38 cellular contexts compared by ENCODE assay signal in the genomic region with DNA sequence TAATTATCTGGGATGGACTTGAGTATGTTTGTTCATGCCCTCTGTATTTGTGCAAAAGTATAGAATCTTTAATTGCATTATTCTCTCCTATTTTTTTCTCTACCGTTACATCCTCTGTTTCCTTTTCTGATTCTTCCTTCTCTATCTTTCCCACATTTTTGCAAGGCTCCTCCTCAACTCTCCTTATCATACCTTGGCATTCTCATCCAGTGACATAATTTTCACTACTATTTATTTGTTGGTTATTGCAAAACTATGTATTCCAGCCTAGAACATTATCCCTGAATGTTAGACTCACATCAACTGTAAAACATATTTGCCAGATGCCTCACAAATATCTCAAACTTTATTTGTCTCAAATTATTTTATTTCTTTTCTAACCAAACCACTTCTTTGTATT.
"Had no signal": no experiment of that assay in that cellular context is flagged by ENCODE, and none has a peak within 500 bp of the region (broad histone marks: within the 10 kb centered on the region; RNA-seq: fewer than 3 reads in every experiment).

No MANE protein-coding gene starts in this region.

- DNase-seq: activated B cell treated with CpG ODN at 0.5 μM for 24 hours; activated CD4-positive, alpha-beta memory T cell treated with anti-CD3 and anti-CD28 coated beads for 36 hours; activated CD4-positive, alpha-beta T cell treated with anti-CD3 and anti-CD28 coated beads for 4 hours; activated CD4-positive, alpha-beta T cell treated with anti-CD3 and anti-CD28 coated beads, Interleukin-2, amount 10 ng/mL, durations not matched to agents 24 days and 14 days; activated CD4-positive, alpha-beta T cell treated with anti-CD3 and anti-CD28 coated beads, Interleukin-2, amount 50 U/mL, for 1 hour; activated CD4-positive, alpha-beta T cell treated with anti-CD3 and anti-CD28 coated beads, Interleukin-2, amount 50 U/mL, for 4 hours; activated CD4-positive, CD25-positive, alpha-beta regulatory T cell treated with anti-CD3 and anti-CD28 coated beads, Interleukin-2, amount 50 U/mL, for 72 hours; activated CD8-positive, alpha-beta memory T cell treated with anti-CD3 and anti-CD28 coated beads, Interleukin-2, amount 50 U/mL, for 4 hours; activated CD8-positive, alpha-beta T cell treated with anti-CD3 and anti-CD28 coated beads for 36 hours; activated effector memory CD4-positive, alpha-beta T cell treated with anti-CD3 and anti-CD28 coated beads, Interleukin-2, amount 50 U/mL, for 16 hours; activated gamma-delta T cell treated with Interleukin-2 at 50 U/mL for 16 hours; activated naive CD4-positive, alpha-beta T cell; activated naive CD4-positive, alpha-beta T cell treated with anti-CD3 and anti-CD28 coated beads for 36 hours; activated naive CD4-positive, alpha-beta T cell treated with anti-CD3 and anti-CD28 coated beads, Interleukin-2, amount 50 U/mL, for 16 hours; activated naive CD8-positive, alpha-beta T cell treated with anti-CD3 and anti-CD28 coated beads for 36 hours; activated T-cell treated with anti-CD3 and anti-CD28 coated beads for 4 hours; activated T-cell treated with anti-CD3 and anti-CD28 coated beads, Interleukin-2, amount 50 U/mL, for 1 hour; activated T-cell treated with anti-CD3 and anti-CD28 coated beads, Interleukin-2, amount 50 U/mL, for 4 hours; activated T-cell treated with anti-CD3 and anti-CD28 coated beads, Interleukin-2, amount 50 U/mL, for 72 hours; adrenal gland; aorta; body of pancreas; caudate nucleus; cerebellar nuclear complex; T-helper 1 cell; T-helper 2 cell; T-helper 9 cell had no signal

- H3K9me3 ChIP-seq: adrenal gland, body of pancreas had no signal

- H3K27ac Mint-ChIP-seq: activated B cell treated with CpG ODN at 0.5 μM for 24 hours; activated CD4-positive, alpha-beta memory T cell treated with anti-CD3 and anti-CD28 coated beads for 36 hours; activated CD4-positive, alpha-beta T cell treated with anti-CD3 and anti-CD28 coated beads, Interleukin-2, amount 10 ng/mL, durations not matched to agents 24 days and 14 days; activated CD8-positive, alpha-beta T cell treated with anti-CD3 and anti-CD28 coated beads for 36 hours; activated naive CD4-positive, alpha-beta T cell treated with anti-CD3 and anti-CD28 coated beads for 36 hours; activated naive CD4-positive, alpha-beta T cell treated with anti-CD3 and anti-CD28 coated beads, Interleukin-2, amount 50 U/mL, for 72 hours; activated naive CD8-positive, alpha-beta T cell treated with anti-CD3 and anti-CD28 coated beads for 36 hours; activated T-cell treated with anti-CD3 and anti-CD28 coated beads, Interleukin-2, amount 50 U/mL, for 72 hours; activated T-helper 1 cell treated with anti-CD3 and anti-CD28 coated beads, Interleukin-12 subunit alpha, Interleukin-12 subunit beta, Interleukin-2, Interleukin-4 antibody, amounts not matched to agents 30 ng/mL and 10 ng/mL and 1 ng/mL, durations not matched to agents 14 hours and 24 hours and 36 hours; activated T-helper 17 cell treated with anti-CD3 and anti-CD28 coated beads, Interleukin-2, amount 50 U/mL, for 72 hours; T-helper 1 cell treated with Interleukin-12 subunit alpha and Interleukin-12 subunit beta and Interleukin-4 antibody, amounts not matched to agents 30 μg/mL and 1 μg/mL, for 36 hours; T-helper 2 cell treated with Interferon-gamma antibody and Interleukin-4, amounts not matched to agents 5 μg/mL and 100 μg/mL, for 36 hours had no signal

- H3K27me3 ChIP-seq: adrenal gland, body of pancreas, cardiac muscle cell had no signal

- H3K27me3 Mint-ChIP-seq: activated B cell treated with CpG ODN at 0.5 μM for 24 hours; activated CD4-positive, alpha-beta memory T cell treated with anti-CD3 and anti-CD28 coated beads for 36 hours; activated CD4-positive, alpha-beta T cell treated with anti-CD3 and anti-CD28 coated beads, Interleukin-2, amount 10 ng/mL, durations not matched to agents 24 days and 14 days; activated CD8-positive, alpha-beta T cell treated with anti-CD3 and anti-CD28 coated beads for 36 hours; activated naive CD8-positive, alpha-beta T cell treated with anti-CD3 and anti-CD28 coated beads for 36 hours; activated T-helper 17 cell treated with anti-CD3 and anti-CD28 coated beads, Interleukin-2, amount 50 U/mL, for 72 hours; central memory CD8-positive, alpha-beta T cell had no signal

- H3K4me1 ChIP-seq: adrenal gland, body of pancreas had no signal

- H3K9me3 Mint-ChIP-seq: activated B cell treated with CpG ODN at 0.5 μM for 24 hours; activated CD4-positive, alpha-beta memory T cell treated with anti-CD3 and anti-CD28 coated beads for 36 hours; activated CD4-positive, alpha-beta T cell treated with anti-CD3 and anti-CD28 coated beads, Interleukin-2, amount 10 ng/mL, durations not matched to agents 24 days and 14 days; activated CD8-positive, alpha-beta T cell treated with anti-CD3 and anti-CD28 coated beads for 36 hours; activated naive CD4-positive, alpha-beta T cell treated with anti-CD3 and anti-CD28 coated beads for 36 hours; activated naive CD8-positive, alpha-beta T cell treated with anti-CD3 and anti-CD28 coated beads for 36 hours; activated T-cell treated with anti-CD3 and anti-CD28 coated beads, Interleukin-2, amount 50 U/mL, for 4 hours; activated T-cell treated with anti-CD3 and anti-CD28 coated beads, Interleukin-2, amount 50 U/mL, for 72 hours; activated T-helper 1 cell treated with anti-CD3 and anti-CD28 coated beads, Interleukin-12 subunit alpha, Interleukin-12 subunit beta, Interleukin-2, Interleukin-4 antibody, amounts not matched to agents 30 ng/mL and 10 ng/mL and 1 ng/mL, durations not matched to agents 14 hours and 24 hours and 36 hours; activated T-helper 17 cell treated with anti-CD3 and anti-CD28 coated beads, Interleukin-2, amount 50 U/mL, for 72 hours; T-helper 1 cell treated with Interleukin-12 subunit alpha and Interleukin-12 subunit beta and Interleukin-4 antibody, amounts not matched to agents 30 μg/mL and 1 μg/mL, for 36 hours; T-helper 2 cell treated with Interferon-gamma antibody and Interleukin-4, amounts not matched to agents 5 μg/mL and 100 μg/mL, for 36 hours had no signal

- H3K4me3 ChIP-seq: adrenal gland, body of pancreas, cardiac muscle cell had no signal

- ATAC-seq: activated CD8-positive, alpha-beta T cell treated with anti-CD3 and anti-CD28 coated beads for 36 hours; activated naive CD4-positive, alpha-beta T cell treated with anti-CD3 and anti-CD28 coated beads, Interleukin-2, amount 50 U/mL, for 72 hours; activated T-cell treated with anti-CD3 and anti-CD28 coated beads, Interleukin-2, amount 50 U/mL, for 4 hours; activated T-cell treated with anti-CD3 and anti-CD28 coated beads, Interleukin-2, amount 50 U/mL, for 72 hours; activated T-helper 17 cell treated with anti-CD3 and anti-CD28 coated beads, Interleukin-2, amount 50 U/mL, for 72 hours; body of pancreas had no signal

- H3K36me3 ChIP-seq: adrenal gland, cardiac muscle cell had no signal

- H3K4me3 Mint-ChIP-seq: activated B cell treated with CpG ODN at 0.5 μM for 24 hours; activated CD4-positive, alpha-beta memory T cell treated with anti-CD3 and anti-CD28 coated beads for 36 hours; activated CD4-positive, alpha-beta T cell treated with anti-CD3 and anti-CD28 coated beads, Interleukin-2, amount 10 ng/mL, durations not matched to agents 24 days and 14 days; activated CD8-positive, alpha-beta T cell treated with anti-CD3 and anti-CD28 coated beads for 36 hours; activated naive CD4-positive, alpha-beta T cell treated with anti-CD3 and anti-CD28 coated beads for 36 hours; activated naive CD8-positive, alpha-beta T cell treated with anti-CD3 and anti-CD28 coated beads for 36 hours; activated T-cell treated with anti-CD3 and anti-CD28 coated beads, Interleukin-2, amount 50 U/mL, for 4 hours; activated T-cell treated with anti-CD3 and anti-CD28 coated beads, Interleukin-2, amount 50 U/mL, for 72 hours; activated T-helper 1 cell treated with anti-CD3 and anti-CD28 coated beads, Interleukin-12 subunit alpha, Interleukin-12 subunit beta, Interleukin-2, Interleukin-4 antibody, amounts not matched to agents 30 ng/mL and 10 ng/mL and 1 ng/mL, durations not matched to agents 14 hours and 24 hours and 36 hours; activated T-helper 17 cell treated with anti-CD3 and anti-CD28 coated beads, Interleukin-2, amount 50 U/mL, for 72 hours; central memory CD8-positive, alpha-beta T cell; T-helper 1 cell treated with Interleukin-12 subunit alpha and Interleukin-12 subunit beta and Interleukin-4 antibody, amounts not matched to agents 30 μg/mL and 1 μg/mL, for 36 hours; T-helper 2 cell treated with Interferon-gamma antibody and Interleukin-4, amounts not matched to agents 5 μg/mL and 100 μg/mL, for 36 hours had no signal

- H3K4me1 Mint-ChIP-seq: activated B cell treated with CpG ODN at 0.5 μM for 24 hours; activated CD4-positive, alpha-beta T cell treated with anti-CD3 and anti-CD28 coated beads, Interleukin-2, amount 10 ng/mL, durations not matched to agents 24 days and 14 days; activated naive CD8-positive, alpha-beta T cell treated with anti-CD3 and anti-CD28 coated beads for 36 hours; activated T-helper 17 cell treated with anti-CD3 and anti-CD28 coated beads, Interleukin-2, amount 50 U/mL, for 72 hours; central memory CD8-positive, alpha-beta T cell had no signal

- H3K27ac ChIP-seq: adrenal gland, body of pancreas, cardiac muscle cell, VCaP had no signal

- FAIRE-seq: astrocyte, bronchial epithelial cell, TTC549 had no signal

- H3K36me3 Mint-ChIP-seq: activated CD4-positive, alpha-beta memory T cell treated with anti-CD3 and anti-CD28 coated beads for 36 hours; activated naive CD4-positive, alpha-beta T cell treated with anti-CD3 and anti-CD28 coated beads, Interleukin-2, amount 50 U/mL, for 72 hours; activated naive CD8-positive, alpha-beta T cell treated with anti-CD3 and anti-CD28 coated beads for 36 hours had no signal
